ENCODE assay signal across 20 cellular contexts in genomic region chr20:45814314-45814713, GRCh38. TPM values are rescaled to one million over a fixed set of nuclear protein-coding genes. Genes with fewer than 3 reads are reported as not detected.
DNase-seq lines count a peak whose midpoint lies in the region; ATAC-seq and TF ChIP-seq lines count a peak whose summit lies in the region.
"Had no signal": no experiment of that assay in that cellular context is flagged by ENCODE, and none has a peak within 500 bp of the region (broad histone marks: within the 10 kb centered on the region; RNA-seq: fewer than 3 reads in every experiment).

No MANE protein-coding gene starts in this region.

- no peaks in the 10 kb centered on the region for H3K27me3 ChIP-seq in DND-41 (ENCODE audit: insufficient read depth, low read length, poor library complexity)
- no peaks in the 10 kb centered on the region for H3K27me3 ChIP-seq in right cardiac atrium (ENCODE audit: control insufficient read depth, insufficient read depth)
- H3K27me3 ChIP-seq in tibial artery = no peaks in the 10 kb centered on the region
- H3K27me3 ChIP-seq: body of pancreas, spleen had no signal

- peaks cover under 1% of the 10 kb centered on the region for H3K27me3 Mint-ChIP-seq in activated naive CD8-positive, alpha-beta T cell treated with anti-CD3 and anti-CD28 coated beads, Interleukin-2, amount 50 U/mL, for 24 hours
- peaks cover under 1% of the 10 kb centered on the region for H3K27me3 Mint-ChIP-seq in nephron progenitor cell (ENCODE audit: low read depth, poor library complexity)
- H3K27me3 Mint-ChIP-seq: stimulated activated naive B cell treated with anti-CD40 and anti-IgM and Interleukin-4, amounts not matched to agents 10 μg/mL and 1 μg/mL and 100 μg/mL, for 72 hours; type B pancreatic cell had no signal

- H3K9ac ChIP-seq in DND-41 (ENCODE audit: low read depth, low read length) = 0 out of 2 replicates have a peak overlapping the region, but pooled peaks have one; percentile 22

- peaks cover 29% of the 10 kb centered on the region for H3K79me2 ChIP-seq in DND-41 (ENCODE audit: insufficient read depth, low read length)

- H3K9me3 ChIP-seq in DND-41 (ENCODE audit: insufficient read depth, low read length, severe bottlenecking) (no peaks in the 10 kb centered on the region), right cardiac atrium (ENCODE audit: control insufficient read depth, low read length) (no peaks in the 10 kb centered on the region), tibial artery (no peaks in the 10 kb centered on the region)
- H3K9me3 ChIP-seq: body of pancreas, spleen had no signal

- H3K36me3 Mint-ChIP-seq in activated naive CD8-positive, alpha-beta T cell treated with anti-CD3 and anti-CD28 coated beads, Interleukin-2, amount 50 U/mL, for 24 hours (ENCODE audit: low read depth) = peaks cover 49% of the 10 kb centered on the region
- H3K36me3 Mint-ChIP-seq in nephron progenitor cell (ENCODE audit: low read depth) = peaks cover 55% of the 10 kb centered on the region

- H3K36me3 ChIP-seq in DND-41 (ENCODE audit: insufficient read depth, low read length) (peaks cover 61% of the 10 kb centered on the region), tibial artery (peaks cover 10 to 20% (median 19%) of the 10 kb centered on the region in 3 donors)

- DNase-seq in DND-41 (no peak), HFF-Myc (ENCODE audit: extremely low read depth, low read depth) (no peak), nephron progenitor cell (no peak), right cardiac atrium (no peak), DMS 273 (lab: John Stamatoyannopoulos, UW; ENCODE audit: unreplicated experiment) (no peak), tibial artery (no peak)
- DNase-seq in activated naive CD8-positive, alpha-beta T cell treated with anti-CD3 and anti-CD28 coated beads, Interleukin-2, amount 50 U/mL, for 24 hours = no peak
- no peak for DNase-seq in activated CD4-positive, alpha-beta T cell treated with anti-CD3 and anti-CD28 coated beads for 1 hour
- DNase-seq: activated effector memory CD4-positive, alpha-beta T cell treated with Interleukin-2 at 50 U/mL for 16 hours; body of pancreas; CD8-positive, alpha-beta T cell; dermis blood vessel endothelial cell; hypothalamus; NCI-H1436 treated with DMSO at 0.1 percent for 48 hours; posterior cingulate gyrus; spleen; stimulated activated naive B cell treated with anti-CD40 and anti-IgM and Interleukin-4, amounts not matched to agents 10 μg/mL and 1 μg/mL and 100 μg/mL, for 72 hours had no signal

- H3K4me2 ChIP-seq in DND-41 (ENCODE audit: insufficient read depth, low read length) = peak overlapping the region; percentile 78

- H3K27ac ChIP-seq in DND-41 (ENCODE audit: low read length) (peak overlapping the region; percentile 26; the same call in 1 of the 2 replicates), right cardiac atrium (ENCODE audit: low read length) (no peak overlapping the region), tibial artery (no peak overlapping the region)
- H3K27ac ChIP-seq: body of pancreas, spleen had no signal

- H3K27ac Mint-ChIP-seq in activated naive CD8-positive, alpha-beta T cell treated with anti-CD3 and anti-CD28 coated beads, Interleukin-2, amount 50 U/mL, for 24 hours = no peak overlapping the region
- H3K27ac Mint-ChIP-seq in nephron progenitor cell = peak overlapping the region; percentile 19
- H3K27ac Mint-ChIP-seq: CD8-positive, alpha-beta T cell had no signal

- peak overlapping the region in 1 of 2 experiments; percentile 40; a peak in 1 of 4 replicates for H3K4me3 ChIP-seq in DND-41 (ENCODE audit: low read depth in 1 of 2, low read length in 2 of 2)
- H3K4me3 ChIP-seq in HFF-Myc (replicated peaks; ENCODE audit: low read depth, low read length) = peak overlapping the region; percentile 83
- H3K4me3 ChIP-seq in right cardiac atrium (ENCODE audit: low read length) = no peak overlapping the region
- no peak overlapping the region for H3K4me3 ChIP-seq in tibial artery
- H3K4me3 ChIP-seq: body of pancreas had no signal

- H3K4me1 ChIP-seq in DND-41 (ENCODE audit: insufficient read depth, low read length) (peaks cover 34% of the 10 kb centered on the region), right cardiac atrium (ENCODE audit: control insufficient read depth, insufficient read depth, low read length) (no peaks in the 10 kb centered on the region), tibial artery (peaks cover 0 to 37% (median 19%) of the 10 kb centered on the region in 4 donors)

- TF ChIP-seq CTCF in DND-41 (IDR thresholded peaks at IDR 0.05; ENCODE audit: borderline replicate concordance, extremely low read depth, low read length, poor library complexity, severe bottlenecking) (no peak), HFF-Myc (IDR thresholded peaks at IDR 0.05; ENCODE audit: low read depth, low read length, missing control alignments) (no peak), nephron progenitor cell (IDR thresholded peaks at IDR 0.05) (no peak), tibial artery (IDR thresholded peaks at IDR 0.05) (no peak)

- no peak overlapping the region for H2AFZ ChIP-seq in DND-41 (ENCODE audit: low read depth, low read length)

- intact Hi-C loops in right cardiac atrium (cut with DNase I) (no loop called here), tibial artery (cut with DNase I; ENCODE audit: low total_unique reads) (no loop called here)

- peaks cover 20% of the 10 kb centered on the region for H3K4me1 Mint-ChIP-seq in activated naive CD8-positive, alpha-beta T cell treated with anti-CD3 and anti-CD28 coated beads, Interleukin-2, amount 50 U/mL, for 24 hours
- H3K4me1 Mint-ChIP-seq in nephron progenitor cell = peaks cover 41% of the 10 kb centered on the region

- WGBS in right cardiac atrium = 90% methylated on average over 3 of the region's 3 CpGs

- no peaks in the 10 kb centered on the region for H3K9me3 Mint-ChIP-seq in activated naive CD8-positive, alpha-beta T cell treated with anti-CD3 and anti-CD28 coated beads, Interleukin-2, amount 50 U/mL, for 24 hours
- no peaks in the 10 kb centered on the region for H3K9me3 Mint-ChIP-seq in nephron progenitor cell
- H3K9me3 Mint-ChIP-seq: CD8-positive, alpha-beta T cell; stimulated activated naive B cell treated with anti-CD40 and anti-IgM and Interleukin-4, amounts not matched to agents 10 μg/mL and 1 μg/mL and 100 μg/mL, for 72 hours; type B pancreatic cell had no signal

- ATAC-seq in DND-41 (ENCODE audit: insufficient read depth, low read depth) (no peak), right cardiac atrium (no peak)
- ATAC-seq in activated naive CD8-positive, alpha-beta T cell treated with anti-CD3 and anti-CD28 coated beads, Interleukin-2, amount 50 U/mL, for 24 hours = no peak
- ATAC-seq: body of pancreas; CD8-positive, alpha-beta T cell; SK-N-SH treated with all-trans-retinoic acid at 6 μM for 48 hours; stimulated activated naive B cell treated with anti-CD40 and anti-IgM and Interleukin-4, amounts not matched to agents 10 μg/mL and 1 μg/mL and 100 μg/mL, for 72 hours had no signal

- H4K20me1 ChIP-seq in DND-41 (ENCODE audit: insufficient read depth, low read length) = peaks cover 14% of the 10 kb centered on the region; the same call in 1 of the 2 replicates

- H3K4me3 Mint-ChIP-seq in activated naive CD8-positive, alpha-beta T cell treated with anti-CD3 and anti-CD28 coated beads, Interleukin-2, amount 50 U/mL, for 24 hours = peak overlapping the region; percentile 36
- peak overlapping the region; percentile 30 for H3K4me3 Mint-ChIP-seq in nephron progenitor cell

RNA-seq across cellular contexts. Expression of gene UBE2C, which starts 1.9 kb away (rescaled TPM):
- 1 to 10 TPM in 2 of 4 donors, under 1 TPM in 1, not detected in 1; 0.85 to 2.1 (median 1.7) TPM for total RNA-seq in right cardiac atrium
- 0.25 TPM for polyA plus RNA-seq in right cardiac atrium
- total RNA-seq: body of pancreas had no signal

RNA-seq across cellular contexts. Expression of gene TNNC2, which starts 12.8 kb away (rescaled TPM):
- under 1 TPM in 1 of 4 donors, not detected in 3; 0.46 TPM for total RNA-seq in right cardiac atrium
- 0.77 TPM for polyA plus RNA-seq in right cardiac atrium
- total RNA-seq: activated CD8-positive, alpha-beta memory T cell treated with anti-CD3 and anti-CD28 coated beads for 36 hours; body of pancreas; dermis blood vessel endothelial cell had no signal

RNA-seq across cellular contexts. Expression of gene SNX21, which starts 19.3 kb away (rescaled TPM):
- total RNA-seq in right cardiac atrium = 10 to 100 TPM; 25.8 to 30.7 (median 28.7) TPM
- polyA plus RNA-seq in right cardiac atrium = 23.5 TPM

RNA-seq across cellular contexts. Expression of gene DNTTIP1, which starts 22.6 kb away (rescaled TPM):
- 10 to 100 TPM; 15.3 to 20.4 (median 17.5) TPM for total RNA-seq in right cardiac atrium
- polyA plus RNA-seq in right cardiac atrium = 23.6 TPM

RNA-seq across cellular contexts. Expression of gene WFDC3, which starts 22.6 kb away (rescaled TPM):
- total RNA-seq in right cardiac atrium = 1 to 10 TPM in 1 of 4 donors, under 1 TPM in 1, not detected in 2; 0.57 to 1.4 TPM
- polyA plus RNA-seq in right cardiac atrium = 1.2 TPM
- total RNA-seq: activated CD8-positive, alpha-beta memory T cell treated with anti-CD3 and anti-CD28 coated beads for 36 hours; body of pancreas; CD8-positive, alpha-beta T cell; dermis blood vessel endothelial cell; spleen had no signal
